Comparison of ENCODE assay signal across 2 cellular contexts in the genomic region with DNA sequence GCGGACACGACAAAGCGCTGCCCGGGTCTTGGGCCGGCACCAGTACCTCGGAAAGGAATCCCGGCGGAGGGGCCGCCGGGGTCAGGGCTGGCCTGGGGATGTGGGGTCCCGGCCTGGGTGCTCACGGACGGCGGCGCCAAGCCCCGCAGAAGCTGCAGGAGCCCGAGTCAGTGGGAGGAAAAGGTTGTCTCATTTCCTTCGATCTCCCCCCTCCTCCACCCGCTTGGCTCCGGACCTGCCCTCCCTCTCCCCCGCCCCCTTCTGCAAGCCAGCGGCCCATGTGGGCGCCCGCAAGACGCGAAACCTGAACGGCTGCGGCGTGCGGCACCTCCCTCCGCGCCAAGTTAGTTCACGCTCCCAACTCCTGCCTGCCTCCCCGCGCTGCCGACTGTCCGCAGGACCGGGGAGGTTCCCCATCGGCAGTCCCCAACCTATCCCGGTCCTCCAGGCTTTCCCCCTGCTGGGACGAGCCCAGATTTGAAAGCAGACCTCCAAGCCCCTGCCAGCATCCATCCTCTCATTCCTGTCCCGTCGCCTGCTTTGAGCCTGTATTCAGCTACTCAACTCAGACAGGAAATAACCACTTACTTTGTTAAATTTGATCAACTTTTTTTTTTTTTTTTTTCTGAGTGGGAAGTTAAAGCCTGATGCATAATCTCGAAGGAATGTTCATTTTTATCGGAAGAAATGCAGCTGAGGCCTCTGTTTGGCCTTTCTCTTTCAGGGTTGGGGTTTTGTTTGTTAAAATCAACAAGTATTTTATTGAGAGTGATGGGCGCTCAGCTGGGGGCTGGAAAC.
A peak's percentile ranks its signal among the peaks of the same experiment; 100 is the strongest.
TF ChIP-seq lines count a peak whose summit lies in the region.

A gene with protein sequence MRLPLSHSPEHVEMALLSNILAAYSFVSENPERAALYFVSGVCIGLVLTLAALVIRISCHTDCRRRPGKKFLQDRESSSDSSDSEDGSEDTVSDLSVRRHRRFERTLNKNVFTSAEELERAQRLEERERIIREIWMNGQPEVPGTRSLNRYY (minus strand): TSS at position 172 of the 798 bp plus-strand sequence. CDS start 42,799 bp downstream, outside the sequence.

TF ChIP-seq in HCT116, 20 proteins besides CTCF, POLR2A, EP300 and RAD21 (continued from another document):
- no peak for TF ChIP-seq ATF3 (IDR thresholded peaks at IDR 0.05)
- no peak for TF ChIP-seq EZH2phosphoT487 (IDR thresholded peaks at IDR 0.05; ENCODE audit: borderline replicate concordance)

TF ChIP-seq in SK-N-SH, 30 proteins besides CTCF, POLR2A, EP300 and RAD21 (continued from another document):
- TF ChIP-seq MAX (IDR thresholded peaks at IDR 0.05; ENCODE audit: low read depth) (peak; percentile 90), GABPA (IDR thresholded peaks at IDR 0.05; ENCODE audit: low read depth) (no peak), RCOR1 (IDR thresholded peaks at IDR 0.05; ENCODE audit: low read length) (no peak), TEAD4 (IDR thresholded peaks at IDR 0.05; ENCODE audit: borderline replicate concordance, insufficient read depth) (0 out of 2 replicates have a peak, but pooled peaks have one; percentile 54), FOXJ3 (CRISPR knock-in tag; IDR thresholded peaks at IDR 0.05) (no peak), YY1 (IDR thresholded peaks at IDR 0.05; ENCODE audit: low read depth) (no peak), TAF1 (IDR thresholded peaks at IDR 0.05; ENCODE audit: borderline replicate concordance, low read depth, low read length) (0 out of 2 replicates have a peak, but pooled peaks have one; percentile 36), RFX5 (IDR thresholded peaks at IDR 0.05; ENCODE audit: low read length) (no peak), NFIC (IDR thresholded peaks at IDR 0.05; ENCODE audit: borderline replicate concordance) (peak; percentile 51), RXRA (IDR thresholded peaks at IDR 0.05; ENCODE audit: borderline replicate concordance, low read depth) (peak; percentile 39; the same call in 1 of the 2 replicates), GATA2 (CRISPR knock-in tag; IDR thresholded peaks at IDR 0.05) (no peak), TCF12 (IDR thresholded peaks at IDR 0.05) (peak; percentile 7; the same call in 1 of the 2 replicates), REST (IDR thresholded peaks at IDR 0.05; ENCODE audit: low read depth, low read length) (no peak), FOSL2 (IDR thresholded peaks at IDR 0.05; ENCODE audit: borderline replicate concordance, low read depth) (no peak; the same call in 1 of the 2 replicates), NRF1 (IDR thresholded peaks at IDR 0.05; ENCODE audit: low read depth, low read length) (no peak), MEF2A (IDR thresholded peaks at IDR 0.05; ENCODE audit: borderline replicate concordance, low read depth) (no peak), SIN3A (IDR thresholded peaks at IDR 0.05; ENCODE audit: borderline replicate concordance, low read depth, low read length) (peak; percentile 46; the same call in 1 of the 2 replicates), JUND (IDR thresholded peaks at IDR 0.05) (peak; percentile 20; the same call in 1 of the 2 replicates), EZH2phosphoT487 (IDR thresholded peaks at IDR 0.05; ENCODE audit: borderline replicate concordance, low read depth) (no peak), SMC3 (IDR thresholded peaks at IDR 0.05; ENCODE audit: low read depth, low read length) (no peak), MXI1 (IDR thresholded peaks at IDR 0.05; ENCODE audit: low read depth, low read length) (peak; percentile 46; the same call in 1 of the 2 replicates), FOXM1 (IDR thresholded peaks at IDR 0.05; ENCODE audit: low read depth) (0 out of 2 replicates have a peak, but pooled peaks have one; percentile 33)
- TF ChIP-seq, protein P1, sequence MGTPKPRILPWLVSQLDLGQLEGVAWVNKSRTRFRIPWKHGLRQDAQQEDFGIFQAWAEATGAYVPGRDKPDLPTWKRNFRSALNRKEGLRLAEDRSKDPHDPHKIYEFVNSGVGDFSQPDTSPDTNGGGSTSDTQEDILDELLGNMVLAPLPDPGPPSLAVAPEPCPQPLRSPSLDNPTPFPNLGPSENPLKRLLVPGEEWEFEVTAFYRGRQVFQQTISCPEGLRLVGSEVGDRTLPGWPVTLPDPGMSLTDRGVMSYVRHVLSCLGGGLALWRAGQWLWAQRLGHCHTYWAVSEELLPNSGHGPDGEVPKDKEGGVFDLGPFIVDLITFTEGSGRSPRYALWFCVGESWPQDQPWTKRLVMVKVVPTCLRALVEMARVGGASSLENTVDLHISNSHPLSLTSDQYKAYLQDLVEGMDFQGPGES (IDR thresholded peaks at IDR 0.05; ENCODE audit: low read depth, low read length): no peak
- TF ChIP-seq, protein P2, sequence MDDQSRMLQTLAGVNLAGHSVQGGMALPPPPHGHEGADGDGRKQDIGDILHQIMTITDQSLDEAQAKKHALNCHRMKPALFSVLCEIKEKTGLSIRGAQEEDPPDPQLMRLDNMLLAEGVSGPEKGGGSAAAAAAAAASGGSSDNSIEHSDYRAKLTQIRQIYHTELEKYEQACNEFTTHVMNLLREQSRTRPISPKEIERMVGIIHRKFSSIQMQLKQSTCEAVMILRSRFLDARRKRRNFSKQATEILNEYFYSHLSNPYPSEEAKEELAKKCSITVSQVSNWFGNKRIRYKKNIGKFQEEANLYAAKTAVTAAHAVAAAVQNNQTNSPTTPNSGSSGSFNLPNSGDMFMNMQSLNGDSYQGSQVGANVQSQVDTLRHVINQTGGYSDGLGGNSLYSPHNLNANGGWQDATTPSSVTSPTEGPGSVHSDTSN (IDR thresholded peaks at IDR 0.05): peak; percentile 10; the same call in 1 of the 2 replicates
- TF ChIP-seq, protein P3, sequence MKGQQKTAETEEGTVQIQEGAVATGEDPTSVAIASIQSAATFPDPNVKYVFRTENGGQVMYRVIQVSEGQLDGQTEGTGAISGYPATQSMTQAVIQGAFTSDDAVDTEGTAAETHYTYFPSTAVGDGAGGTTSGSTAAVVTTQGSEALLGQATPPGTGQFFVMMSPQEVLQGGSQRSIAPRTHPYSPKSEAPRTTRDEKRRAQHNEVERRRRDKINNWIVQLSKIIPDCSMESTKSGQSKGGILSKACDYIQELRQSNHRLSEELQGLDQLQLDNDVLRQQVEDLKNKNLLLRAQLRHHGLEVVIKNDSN (IDR thresholded peaks at IDR 0.05; ENCODE audit: borderline replicate concordance, low read depth): no peak
- TF ChIP-seq, protein P4, sequence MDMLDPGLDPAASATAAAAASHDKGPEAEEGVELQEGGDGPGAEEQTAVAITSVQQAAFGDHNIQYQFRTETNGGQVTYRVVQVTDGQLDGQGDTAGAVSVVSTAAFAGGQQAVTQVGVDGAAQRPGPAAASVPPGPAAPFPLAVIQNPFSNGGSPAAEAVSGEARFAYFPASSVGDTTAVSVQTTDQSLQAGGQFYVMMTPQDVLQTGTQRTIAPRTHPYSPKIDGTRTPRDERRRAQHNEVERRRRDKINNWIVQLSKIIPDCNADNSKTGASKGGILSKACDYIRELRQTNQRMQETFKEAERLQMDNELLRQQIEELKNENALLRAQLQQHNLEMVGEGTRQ (IDR thresholded peaks at IDR 0.05; ENCODE audit: borderline replicate concordance, low read depth, low read length): no peak
